In genomic region chr21:44083631-44084291, GRCh38 we compare ENCODE assay signal across 8 cellular contexts. TPM values are rescaled to one million over a fixed set of nuclear protein-coding genes. Genes with fewer than 3 reads are reported as not detected.
A peak's percentile ranks its signal among the peaks of the same experiment; 100 is the strongest.
DNase-seq lines count a peak whose midpoint lies in the region; ATAC-seq and TF ChIP-seq lines count a peak whose summit lies in the region.

No MANE protein-coding gene starts in this region.

- no peaks in the 10 kb centered on the region for H3K27me3 Mint-ChIP-seq in activated naive CD8-positive, alpha-beta T cell treated with anti-CD3 and anti-CD28 coated beads, Interleukin-2, amount 50 U/mL, for 24 hours

- H3K27me3 ChIP-seq in muscle layer of duodenum (ENCODE audit: low read depth, low read length), result no peaks in the 10 kb centered on the region
- H3K27me3 ChIP-seq in testis, result no peaks in the 10 kb centered on the region

- 69 to 75% methylated on average over 11 to 16 of the region's 16 CpGs for WGBS in testis, 2 donors

- H3K9me3 Mint-ChIP-seq in activated naive CD8-positive, alpha-beta T cell treated with anti-CD3 and anti-CD28 coated beads, Interleukin-2, amount 50 U/mL, for 24 hours, result no peaks in the 10 kb centered on the region

- peaks cover 72% of the 10 kb centered on the region for H3K36me3 Mint-ChIP-seq in activated naive CD8-positive, alpha-beta T cell treated with anti-CD3 and anti-CD28 coated beads, Interleukin-2, amount 50 U/mL, for 24 hours (ENCODE audit: low read depth)

- H3K27ac ChIP-seq in muscle layer of duodenum (ENCODE audit: low read length) (peak overlapping the region; percentile 67), testis (peak overlapping the region; percentile 45 to 70)

- peaks cover 80% of the 10 kb centered on the region for H3K4me1 Mint-ChIP-seq in activated naive CD8-positive, alpha-beta T cell treated with anti-CD3 and anti-CD28 coated beads, Interleukin-2, amount 50 U/mL, for 24 hours

- H3K4me3 ChIP-seq in muscle layer of duodenum (ENCODE audit: low read depth in 1 of 2, low read length in 2 of 2) (no peak overlapping the region), testis (no peak overlapping the region)

- peak overlapping the region; percentile 98 for H3K27ac Mint-ChIP-seq in activated naive CD8-positive, alpha-beta T cell treated with anti-CD3 and anti-CD28 coated beads, Interleukin-2, amount 50 U/mL, for 24 hours

- no peak for TF ChIP-seq CTCF in testis (IDR thresholded peaks at IDR 0.05)

- H3K4me3 Mint-ChIP-seq in activated naive CD8-positive, alpha-beta T cell treated with anti-CD3 and anti-CD28 coated beads, Interleukin-2, amount 50 U/mL, for 24 hours, result peak overlapping the region; percentile 67

- intact Hi-C loops in testis (cut with DNase I; ENCODE audit: low total_unique reads), result no loop called here

- peak; percentile 89 for ATAC-seq in activated naive CD8-positive, alpha-beta T cell treated with anti-CD3 and anti-CD28 coated beads, Interleukin-2, amount 50 U/mL, for 24 hours
- ATAC-seq in HG02642 (IDR thresholded peaks at IDR 0.05; ENCODE audit: poor library complexity, unreplicated experiment), result no peak
- no peak for ATAC-seq in HG03457 (IDR thresholded peaks at IDR 0.05; ENCODE audit: unreplicated experiment)

- no peak for TF ChIP-seq POLR2A in testis (IDR thresholded peaks at IDR 0.05)

- DNase-seq in activated CD4-positive, alpha-beta T cell treated with anti-CD3 and anti-CD28 coated beads, Interleukin-2, amount 50 U/mL, for 24 hours (ENCODE audit: low read depth in 1 of 2, low spot score in 1 of 2), result peak; percentile 28 to 55
- peak; percentile 67 for DNase-seq in activated naive CD8-positive, alpha-beta T cell treated with anti-CD3 and anti-CD28 coated beads, Interleukin-2, amount 50 U/mL, for 24 hours
- DNase-seq in testis (peak; percentile 19), NCI-H446 (lab: John Stamatoyannopoulos, UW) (no peak), DMS153 treated with DMSO at 0.1 percent for 48 hours (lab: John Stamatoyannopoulos, UW; ENCODE audit: unreplicated experiment) (no peak)

- no peaks in the 10 kb centered on the region for H3K9me3 ChIP-seq in muscle layer of duodenum (ENCODE audit: control insufficient read depth in 1 of 2, low read length in 2 of 2)
- no peaks in the 10 kb centered on the region for H3K9me3 ChIP-seq in testis

- H3K4me1 ChIP-seq in muscle layer of duodenum (ENCODE audit: control insufficient read depth in 1 of 2, insufficient read depth in 2 of 2, low read length in 2 of 2) (peaks cover 9 to 17% of the 10 kb centered on the region in 2 donors), testis (peaks cover 18% of the 10 kb centered on the region)

- H3K36me3 ChIP-seq in muscle layer of duodenum (ENCODE audit: control insufficient read depth in 1 of 2, insufficient read depth in 2 of 2, low read length in 2 of 2), result peaks cover 49 to 80% of the 10 kb centered on the region in 2 donors
- no peaks in the 10 kb centered on the region for H3K36me3 ChIP-seq in testis (ENCODE audit: low read depth, missing control alignments)

RNA-seq across cellular contexts. Expression of gene PWP2, which starts 23.4 kb away (rescaled TPM):
- 10 to 100 TPM in 1 of 2 donors, 1 to 10 TPM in 1; 7.8 to 23.7 TPM for total RNA-seq in testis
- polyA plus RNA-seq in testis (ENCODE audit: insufficient read depth, low read depth, low replicate concordance), result 10.8 TPM

RNA-seq across cellular contexts. Expression of gene GATD3, which starts 49.7 kb away (rescaled TPM):
- total RNA-seq in testis, result 10 to 100 TPM; 20.1 to 78.3 TPM
- 19.0 TPM for polyA plus RNA-seq in testis (ENCODE audit: insufficient read depth, low read depth, low replicate concordance)

Comparison
In these comparisons a context has a peak if more than half of its experiments do, and no peak if none do; other contexts are left out.
1. DNase-seq: peak in activated CD4-positive, alpha-beta T cell treated with anti-CD3 and anti-CD28 coated beads, Interleukin-2, amount 50 U/mL, for 24 hours (2 of 2), activated naive CD8-positive, alpha-beta T cell treated with anti-CD3 and anti-CD28 coated beads, Interleukin-2, amount 50 U/mL, for 24 hours (single experiment) and testis (single experiment); none in NCI-H446 (0 of 2) and DMS153 treated with DMSO at 0.1 percent for 48 hours (single experiment).